In the genomic region with DNA sequence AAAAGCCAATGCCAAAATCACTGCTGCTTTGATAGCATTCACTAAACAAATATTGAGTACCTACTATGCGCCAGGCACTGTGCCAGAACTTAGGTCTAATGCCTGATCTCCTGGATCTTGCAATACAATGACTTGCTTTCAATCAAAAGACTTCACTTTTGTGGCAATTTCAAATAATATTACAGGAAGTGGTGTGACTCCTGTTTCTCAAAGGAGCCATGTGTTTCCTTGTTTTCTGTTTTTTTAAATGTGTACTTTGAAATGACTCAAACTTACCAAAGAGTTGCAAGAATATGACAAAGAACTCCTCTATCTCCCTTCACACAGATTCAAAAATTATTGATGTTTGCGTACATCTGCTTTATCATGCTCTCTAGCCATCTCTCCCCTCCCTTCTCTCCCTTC, we compare ENCODE assay signal across 1 cellular context.
TF ChIP-seq lines count a peak whose summit lies in the region.

No MANE protein-coding gene starts in this region.

TF ChIP-seq in GM23338, 12 proteins besides CTCF, POLR2A, EP300 and RAD21:
- TF ChIP-seq CREB1 (CRISPR knock-in tag; IDR thresholded peaks at IDR 0.05; ENCODE audit: low read depth) = no peak
